In the genomic region with DNA sequence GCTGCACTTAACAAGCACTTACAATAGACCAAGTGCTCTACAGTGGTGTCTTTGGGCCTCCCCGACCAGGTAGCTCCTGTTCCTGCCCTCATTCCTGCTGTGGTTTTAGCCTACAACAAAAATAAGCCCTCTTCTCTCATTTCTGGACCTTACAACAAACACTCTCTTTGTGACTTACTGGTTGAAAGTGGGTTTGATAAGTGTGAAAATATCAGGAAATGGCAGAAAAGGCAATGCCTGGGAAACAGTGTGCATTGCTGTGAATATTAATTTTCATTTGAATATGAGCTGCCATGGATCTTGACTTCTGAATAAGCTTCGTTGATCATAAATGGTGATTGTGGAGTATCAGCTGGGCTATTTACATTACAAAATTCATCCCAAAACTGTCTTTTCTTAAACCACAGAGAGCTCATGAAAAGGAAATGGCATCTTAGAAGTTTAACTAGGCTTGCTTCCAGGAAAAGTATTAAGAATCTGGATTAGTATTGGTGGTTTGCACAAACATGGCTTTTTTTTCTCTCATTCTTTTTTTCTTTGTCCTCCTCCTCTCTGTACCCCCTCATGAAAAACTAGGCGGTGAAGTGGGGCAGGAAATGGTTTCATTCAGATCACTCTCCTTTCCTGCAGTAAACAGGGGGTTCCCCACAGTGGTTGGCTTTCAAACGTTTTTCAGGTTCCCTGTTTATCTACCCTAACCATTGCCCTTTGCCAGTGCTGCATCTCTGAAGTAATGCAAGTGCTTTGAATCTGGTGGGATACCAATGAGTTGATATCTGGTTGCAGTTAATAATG, we compare ENCODE assay signal across 11 cellular contexts. TPM values are rescaled to one million over a fixed set of nuclear protein-coding genes. Genes with fewer than 3 reads are reported as not detected.
DNase-seq lines count a peak whose midpoint lies in the region; ATAC-seq lines count a peak whose summit lies in the region.
"Had no signal": no experiment of that assay in that cellular context is flagged by ENCODE, and none has a peak within 500 bp of the region (broad histone marks: within the 10 kb centered on the region; RNA-seq: fewer than 3 reads in every experiment).

No MANE protein-coding gene starts in this region.

- no peaks in the 10 kb centered on the region for H3K36me3 ChIP-seq in CD4-positive, alpha-beta memory T cell (ENCODE audit: insufficient read depth, low read length)

- POLR2A ChIA-PET in CD4-positive, alpha-beta memory T cell (lab: Charles Lee; ENCODE audit: partially characterized antibody): interaction anchor here (1.0 to 1.3 kb wide), 2 partner anchors 30 to 56 kb away, joined by 3 to 9 read pairs; partner anchors contain the start of gene NR4A3

- H3K4me1 Mint-ChIP-seq in CD4-positive, alpha-beta memory T cell: peaks cover 23 to 45% (median 30%) of the 10 kb centered on the region in 4 donors
- peaks cover 62% of the 10 kb centered on the region for H3K4me1 Mint-ChIP-seq in activated T-helper 1 cell treated with anti-CD3 and anti-CD28 coated beads, Interleukin-12 subunit alpha, Interleukin-12 subunit beta, Interleukin-2, Interleukin-4 antibody, amounts not matched to agents 30 ng/mL and 10 ng/mL and 1 ng/mL, durations not matched to agents 14 hours and 24 hours and 36 hours (ENCODE audit: low read depth)

- H3K4me1 ChIP-seq in CD4-positive, alpha-beta memory T cell (ENCODE audit: insufficient read depth, low read length): peaks cover 22% of the 10 kb centered on the region
- H3K4me1 ChIP-seq: gastrocnemius medialis, psoas muscle had no signal

- H3K27me3 Mint-ChIP-seq in CD4-positive, alpha-beta memory T cell: no peaks in the 10 kb centered on the region
- H3K27me3 Mint-ChIP-seq in activated T-helper 1 cell treated with anti-CD3 and anti-CD28 coated beads, Interleukin-12 subunit alpha, Interleukin-12 subunit beta, Interleukin-2, Interleukin-4 antibody, amounts not matched to agents 30 ng/mL and 10 ng/mL and 1 ng/mL, durations not matched to agents 14 hours and 24 hours and 36 hours (ENCODE audit: insufficient read depth): peaks cover 4% of the 10 kb centered on the region

- intact Hi-C loops in CD4-positive, alpha-beta memory T cell (cut with micrococcal nuclease): loop anchor here (1.0 kb wide), 1 partner anchor 27 kb away; no protein-coding TSS in a partner anchor
- intact Hi-C loops in activated T-helper 1 cell treated with anti-CD3 and anti-CD28 coated beads, Interleukin-12 subunit alpha, Interleukin-12 subunit beta, Interleukin-2, Interleukin-4 antibody, amounts not matched to agents 30 ng/mL and 10 ng/mL and 1 ng/mL, durations not matched to agents 14 hours and 24 hours and 36 hours (cut with micrococcal nuclease): loop anchor here (2.0 to 10.0 kb wide), 5 partner anchors 18 to 364 kb away; partner anchors contain the start of gene STX17

- peaks cover 0 to 4% of the 10 kb centered on the region in 2 donors for H3K36me3 Mint-ChIP-seq in CD4-positive, alpha-beta memory T cell
- peaks cover 74% of the 10 kb centered on the region for H3K36me3 Mint-ChIP-seq in activated T-helper 1 cell treated with anti-CD3 and anti-CD28 coated beads, Interleukin-12 subunit alpha, Interleukin-12 subunit beta, Interleukin-2, Interleukin-4 antibody, amounts not matched to agents 30 ng/mL and 10 ng/mL and 1 ng/mL, durations not matched to agents 14 hours and 24 hours and 36 hours (ENCODE audit: low read depth)

- H3K27me3 ChIP-seq in CD4-positive, alpha-beta memory T cell (ENCODE audit: insufficient read depth, low read length): no peaks in the 10 kb centered on the region
- H3K27me3 ChIP-seq: gastrocnemius medialis had no signal

- CTCF ChIA-PET in CD4-positive, alpha-beta memory T cell (lab: Charles Lee; ENCODE audit: partially characterized antibody): no interaction called here

- H3K4me3 ChIP-seq in CD4-positive, alpha-beta memory T cell (ENCODE audit: low read length in 2 of 2): peak overlapping the region in 1 of 2 donors; percentile 17
- H3K4me3 ChIP-seq: gastrocnemius medialis, psoas muscle had no signal

- H3K4me3 Mint-ChIP-seq in CD4-positive, alpha-beta memory T cell: peak overlapping the region in 7 of 8 donors; percentile 25 to 72 (median 58)
- H3K4me3 Mint-ChIP-seq in activated T-helper 1 cell treated with anti-CD3 and anti-CD28 coated beads, Interleukin-12 subunit alpha, Interleukin-12 subunit beta, Interleukin-2, Interleukin-4 antibody, amounts not matched to agents 30 ng/mL and 10 ng/mL and 1 ng/mL, durations not matched to agents 14 hours and 24 hours and 36 hours: peak overlapping the region; percentile 38

- ATAC-seq in GM19372 (IDR thresholded peaks at IDR 0.05; ENCODE audit: low read depth, unreplicated experiment) (peak; percentile 83), HG03103 (IDR thresholded peaks at IDR 0.05; ENCODE audit: low read depth, unreplicated experiment) (peak; percentile 94)
- ATAC-seq: gastrocnemius medialis had no signal

- H3K9me3 ChIP-seq in CD4-positive, alpha-beta memory T cell (ENCODE audit: control insufficient read depth in 1 of 2, low read length in 2 of 2): no peaks in the 10 kb centered on the region
- H3K9me3 ChIP-seq: gastrocnemius medialis, psoas muscle had no signal

- DNase-seq in CD4-positive, alpha-beta memory T cell: peak; percentile 55 to 77 (median 62)
- peak; percentile 64 for DNase-seq in activated T-helper 1 cell treated with anti-CD3 and anti-CD28 coated beads, Interleukin-12 subunit alpha, Interleukin-12 subunit beta, Interleukin-2, Interleukin-4 antibody, amounts not matched to agents 30 ng/mL and 10 ng/mL and 1 ng/mL, durations not matched to agents 14 hours and 24 hours and 36 hours (ENCODE audit: low spot score)
- DNase-seq in cerebellar nuclear complex (lab: John Stamatoyannopoulos, UW) (no peak), SHP77 treated with DMSO at 0.1 percent for 48 hours (lab: John Stamatoyannopoulos, UW) (no peak), NCI-H2107 (lab: John Stamatoyannopoulos, UW) (no peak), GOT3 (lab: John Stamatoyannopoulos, UW) (no peak)
- DNase-seq: gastrocnemius medialis, NCI-H1105, psoas muscle had no signal

- peaks cover 0 to 2% (median 0%) of the 10 kb centered on the region in 8 donors for H3K9me3 Mint-ChIP-seq in CD4-positive, alpha-beta memory T cell
- peaks cover 12% of the 10 kb centered on the region for H3K9me3 Mint-ChIP-seq in activated T-helper 1 cell treated with anti-CD3 and anti-CD28 coated beads, Interleukin-12 subunit alpha, Interleukin-12 subunit beta, Interleukin-2, Interleukin-4 antibody, amounts not matched to agents 30 ng/mL and 10 ng/mL and 1 ng/mL, durations not matched to agents 14 hours and 24 hours and 36 hours

- peak overlapping the region; percentile 48 to 86 (median 78) for H3K27ac Mint-ChIP-seq in CD4-positive, alpha-beta memory T cell
- peak overlapping the region; percentile 77 for H3K27ac Mint-ChIP-seq in activated T-helper 1 cell treated with anti-CD3 and anti-CD28 coated beads, Interleukin-12 subunit alpha, Interleukin-12 subunit beta, Interleukin-2, Interleukin-4 antibody, amounts not matched to agents 30 ng/mL and 10 ng/mL and 1 ng/mL, durations not matched to agents 14 hours and 24 hours and 36 hours

- no peak overlapping the region for H3K27ac ChIP-seq in CD4-positive, alpha-beta memory T cell (ENCODE audit: low read depth, low read length)
- H3K27ac ChIP-seq: gastrocnemius medialis, psoas muscle had no signal

RNA-seq across cellular contexts. Expression of gene NR4A3, which starts 29.5 kb away (rescaled TPM):
- total RNA-seq in CD4-positive, alpha-beta memory T cell: under 1 TPM; 0.33 to 0.35 TPM
- polyA plus RNA-seq in CD4-positive, alpha-beta memory T cell: 1 to 10 TPM in 1 of 2 donors, under 1 TPM in 1; 0.17 to 1.4 TPM
- 68.6 and 69.5 TPM in 2 replicates for total RNA-seq in activated T-helper 1 cell treated with anti-CD3 and anti-CD28 coated beads, Interleukin-12 subunit alpha, Interleukin-12 subunit beta, Interleukin-2, Interleukin-4 antibody, amounts not matched to agents 30 ng/mL and 10 ng/mL and 1 ng/mL, durations not matched to agents 14 hours and 24 hours and 36 hours

RNA-seq across cellular contexts. Expression of gene STX17, which starts 55.2 kb away (rescaled TPM):
- 10 to 100 TPM; 52.2 to 61.5 TPM for total RNA-seq in CD4-positive, alpha-beta memory T cell
- polyA plus RNA-seq in CD4-positive, alpha-beta memory T cell: 10 to 100 TPM; 18.8 to 30.0 TPM
- total RNA-seq in activated T-helper 1 cell treated with anti-CD3 and anti-CD28 coated beads, Interleukin-12 subunit alpha, Interleukin-12 subunit beta, Interleukin-2, Interleukin-4 antibody, amounts not matched to agents 30 ng/mL and 10 ng/mL and 1 ng/mL, durations not matched to agents 14 hours and 24 hours and 36 hours: 20.5 and 22.1 TPM in 2 replicates

Comparison
In these comparisons a context has a peak if more than half of its experiments do, and no peak if none do; other contexts are left out.
1. DNase-seq: peak in CD4-positive, alpha-beta memory T cell (5 of 5) and activated T-helper 1 cell treated with anti-CD3 and anti-CD28 coated beads, Interleukin-12 subunit alpha, Interleukin-12 subunit beta, Interleukin-2, Interleukin-4 antibody, amounts not matched to agents 30 ng/mL and 10 ng/mL and 1 ng/mL, durations not matched to agents 14 hours and 24 hours and 36 hours (single experiment); none in cerebellar nuclear complex (0 of 2), SHP77 treated with DMSO at 0.1 percent for 48 hours (single experiment), NCI-H2107 (single experiment) and GOT3 (single experiment).
2. RNA of gene NR4A3, which starts 29.5 kb away (total RNA-seq): 68.6 to 69.5 TPM in activated T-helper 1 cell treated with anti-CD3 and anti-CD28 coated beads, Interleukin-12 subunit alpha, Interleukin-12 subunit beta, Interleukin-2, Interleukin-4 antibody, amounts not matched to agents 30 ng/mL and 10 ng/mL and 1 ng/mL, durations not matched to agents 14 hours and 24 hours and 36 hours; 0.33 to 0.35 TPM in CD4-positive, alpha-beta memory T cell; every median in the first group is over 10 times any median in the second.